Comparison of ENCODE assay signal across 13 cellular contexts in the genomic region with DNA sequence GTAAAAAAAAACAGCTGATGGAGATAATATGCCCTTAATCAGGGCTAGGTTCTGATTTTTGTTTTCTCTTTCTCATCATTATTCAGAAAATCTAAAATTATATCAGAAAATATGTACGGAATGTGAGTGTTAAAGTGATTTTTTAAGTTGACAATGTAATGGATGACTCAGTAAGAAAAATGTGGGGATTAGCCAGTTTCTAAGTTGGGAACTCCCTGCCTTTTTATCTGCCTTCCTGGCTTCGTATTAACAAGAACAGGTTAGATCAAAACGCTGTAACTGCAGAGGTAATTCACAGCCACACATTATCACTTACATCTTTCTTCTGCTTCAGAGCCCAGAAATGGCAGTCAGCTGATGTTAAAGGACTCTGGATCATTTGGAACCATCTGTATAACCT.
A peak's percentile ranks its signal among the peaks of the same experiment; 100 is the strongest.
DNase-seq lines count a peak whose midpoint lies in the region; ATAC-seq, FAIRE-seq and TF ChIP-seq lines count a peak whose summit lies in the region.
"Had no signal": no experiment of that assay in that cellular context is flagged by ENCODE, and none has a peak within 500 bp of the region (broad histone marks: within the 10 kb centered on the region; RNA-seq: fewer than 3 reads in every experiment).

No MANE protein-coding gene starts in this region.

- no peak for ATAC-seq in stimulated activated effector memory CD8-positive, alpha-beta T cell treated with anti-CD3 and anti-CD28 coated beads, Interleukin-12 subunit alpha, Interleukin-12 subunit beta, amount 100 ng/mL, for 72 hours
- ATAC-seq: heart left ventricle; left lung; natural killer cell treated with Interleukin-12 subunit alpha and Interleukin-12 subunit beta and Interleukin-15 and Interleukin-18, amount 100 ng/mL, for 72 hours; stimulated activated naive CD8-positive, alpha-beta T cell treated with anti-CD3 and anti-CD28 coated beads, Interleukin-15, amount 100 ng/mL, for 72 hours had no signal

- H3K4me2 ChIP-seq in astrocyte (ENCODE audit: low read length): peak overlapping the region; percentile 76

- peak; percentile 65 for DNase-seq in HS-27A (ENCODE audit: low read depth)
- peak; percentile 60 for DNase-seq in astrocyte (ENCODE audit: low read depth)
- DNase-seq in glomerular visceral epithelial cell (ENCODE audit: extremely low spot score): peak; percentile 21
- peak; percentile 8 for DNase-seq in stromal cell of bone marrow (ENCODE audit: low read depth)
- no peak for DNase-seq in stimulated activated effector memory CD8-positive, alpha-beta T cell treated with anti-CD3 and anti-CD28 coated beads, Interleukin-12 subunit alpha, Interleukin-12 subunit beta, amount 100 ng/mL, for 72 hours (ENCODE audit: low spot score in 2 of 2)
- DNase-seq in COLO829 (ENCODE audit: low spot score): no peak
- no peak for DNase-seq in NCI-H146 (lab: John Stamatoyannopoulos, UW)
- DNase-seq: activated CD4-positive, alpha-beta memory T cell treated with anti-CD3 and anti-CD28 coated beads, Interleukin-2, amount 10 ng/mL, durations not matched to agents 7 days and 5 days; effector memory CD4-positive, alpha-beta T cell; heart left ventricle; left lung; stimulated activated naive CD8-positive, alpha-beta T cell treated with anti-CD3 and anti-CD28 coated beads, Interleukin-15, amount 100 ng/mL, for 72 hours had no signal

- H3K9me3 ChIP-seq in astrocyte (ENCODE audit: insufficient read depth, low read depth, low read length): no peaks in the 10 kb centered on the region
- H3K9me3 ChIP-seq: left lung had no signal

- H3K4me1 Mint-ChIP-seq in astrocyte (ENCODE audit: low read depth, unreplicated experiment): peaks cover 10% of the 10 kb centered on the region
- no peaks in the 10 kb centered on the region for H3K4me1 Mint-ChIP-seq in stimulated activated effector memory CD8-positive, alpha-beta T cell treated with anti-CD3 and anti-CD28 coated beads, Interleukin-12 subunit alpha, Interleukin-12 subunit beta, amount 100 ng/mL, for 72 hours
- H3K4me1 Mint-ChIP-seq: activated CD4-positive, alpha-beta memory T cell treated with anti-CD3 and anti-CD28 coated beads, Interleukin-2, amount 10 ng/mL, durations not matched to agents 7 days and 5 days; stimulated activated naive CD8-positive, alpha-beta T cell treated with anti-CD3 and anti-CD28 coated beads, Interleukin-15, amount 100 ng/mL, for 72 hours had no signal

- H3K27ac Mint-ChIP-seq in astrocyte (ENCODE audit: unreplicated experiment): peak overlapping the region; percentile 15
- H3K27ac Mint-ChIP-seq in stimulated activated effector memory CD8-positive, alpha-beta T cell treated with anti-CD3 and anti-CD28 coated beads, Interleukin-12 subunit alpha, Interleukin-12 subunit beta, amount 100 ng/mL, for 72 hours: no peak overlapping the region
- H3K27ac Mint-ChIP-seq: activated CD4-positive, alpha-beta memory T cell treated with anti-CD3 and anti-CD28 coated beads, Interleukin-2, amount 10 ng/mL, durations not matched to agents 7 days and 5 days; natural killer cell treated with Interleukin-12 subunit alpha and Interleukin-12 subunit beta and Interleukin-15 and Interleukin-18, amount 100 ng/mL, for 72 hours; stimulated activated naive CD8-positive, alpha-beta T cell treated with anti-CD3 and anti-CD28 coated beads, Interleukin-15, amount 100 ng/mL, for 72 hours had no signal

- no peak overlapping the region for H3K4me3 Mint-ChIP-seq in astrocyte (ENCODE audit: unreplicated experiment)
- no peak overlapping the region for H3K4me3 Mint-ChIP-seq in stimulated activated effector memory CD8-positive, alpha-beta T cell treated with anti-CD3 and anti-CD28 coated beads, Interleukin-12 subunit alpha, Interleukin-12 subunit beta, amount 100 ng/mL, for 72 hours
- H3K4me3 Mint-ChIP-seq: activated CD4-positive, alpha-beta memory T cell treated with anti-CD3 and anti-CD28 coated beads, Interleukin-2, amount 10 ng/mL, durations not matched to agents 7 days and 5 days; natural killer cell treated with Interleukin-12 subunit alpha and Interleukin-12 subunit beta and Interleukin-15 and Interleukin-18, amount 100 ng/mL, for 72 hours; stimulated activated naive CD8-positive, alpha-beta T cell treated with anti-CD3 and anti-CD28 coated beads, Interleukin-15, amount 100 ng/mL, for 72 hours had no signal

- peak; percentile 73 for FAIRE-seq in astrocyte (lab: Jason Lieb, UNC)

- peaks cover 7% of the 10 kb centered on the region for H3K4me1 ChIP-seq in astrocyte (ENCODE audit: insufficient read depth, low read length)
- H3K4me1 ChIP-seq: heart left ventricle, left lung had no signal

- no peaks in the 10 kb centered on the region for H3K27me3 ChIP-seq in astrocyte (ENCODE audit: insufficient read depth, low read length)
- H3K27me3 ChIP-seq: heart left ventricle, left lung had no signal

- H3K9me3 Mint-ChIP-seq in astrocyte (ENCODE audit: unreplicated experiment): no peaks in the 10 kb centered on the region
- H3K9me3 Mint-ChIP-seq in stimulated activated effector memory CD8-positive, alpha-beta T cell treated with anti-CD3 and anti-CD28 coated beads, Interleukin-12 subunit alpha, Interleukin-12 subunit beta, amount 100 ng/mL, for 72 hours: no peaks in the 10 kb centered on the region
- H3K9me3 Mint-ChIP-seq: activated CD4-positive, alpha-beta memory T cell treated with anti-CD3 and anti-CD28 coated beads, Interleukin-2, amount 10 ng/mL, durations not matched to agents 7 days and 5 days; stimulated activated naive CD8-positive, alpha-beta T cell treated with anti-CD3 and anti-CD28 coated beads, Interleukin-15, amount 100 ng/mL, for 72 hours had no signal

- no peaks in the 10 kb centered on the region for H3K36me3 Mint-ChIP-seq in astrocyte (ENCODE audit: low read depth, unreplicated experiment)
- H3K36me3 Mint-ChIP-seq in stimulated activated effector memory CD8-positive, alpha-beta T cell treated with anti-CD3 and anti-CD28 coated beads, Interleukin-12 subunit alpha, Interleukin-12 subunit beta, amount 100 ng/mL, for 72 hours: no peaks in the 10 kb centered on the region
- H3K36me3 Mint-ChIP-seq: natural killer cell treated with Interleukin-12 subunit alpha and Interleukin-12 subunit beta and Interleukin-15 and Interleukin-18, amount 100 ng/mL, for 72 hours had no signal

- TF ChIP-seq CTCF in astrocyte (IDR thresholded peaks at IDR 0.05; ENCODE audit: insufficient read depth, low read depth, low read length): no peak

- no peaks in the 10 kb centered on the region for H3K79me2 ChIP-seq in astrocyte (ENCODE audit: insufficient read depth, low read length)

- peak overlapping the region; percentile 63 for H2AFZ ChIP-seq in astrocyte (ENCODE audit: low read depth, low read length)

- H3K27ac ChIP-seq in astrocyte (ENCODE audit: low read depth, low read length): peak overlapping the region; percentile 25
- H3K27ac ChIP-seq: heart left ventricle, left lung had no signal

- H3K36me3 ChIP-seq in astrocyte (ENCODE audit: insufficient read depth, low read length): no peaks in the 10 kb centered on the region
- H3K36me3 ChIP-seq: heart left ventricle, left lung had no signal

- H3K27me3 Mint-ChIP-seq in astrocyte (ENCODE audit: low read depth, unreplicated experiment): no peaks in the 10 kb centered on the region
- H3K27me3 Mint-ChIP-seq: stimulated activated naive CD8-positive, alpha-beta T cell treated with anti-CD3 and anti-CD28 coated beads, Interleukin-15, amount 100 ng/mL, for 72 hours had no signal

- no peak overlapping the region for H3K4me3 ChIP-seq in astrocyte (ENCODE audit: insufficient read depth, low read depth, low read length)
- H3K4me3 ChIP-seq: heart left ventricle, left lung had no signal

- H3K9ac ChIP-seq in astrocyte (ENCODE audit: low read length): peak overlapping the region; percentile 33

- H4K20me1 ChIP-seq in astrocyte (ENCODE audit: insufficient read depth, low read length): no peaks in the 10 kb centered on the region

Comparison
In these comparisons a context has a peak if more than half of its experiments do, and no peak if none do; other contexts are left out.
1. DNase-seq: peak in HS-27A (single experiment), astrocyte (single experiment), glomerular visceral epithelial cell (single experiment) and stromal cell of bone marrow (single experiment); none in stimulated activated effector memory CD8-positive, alpha-beta T cell treated with anti-CD3 and anti-CD28 coated beads, Interleukin-12 subunit alpha, Interleukin-12 subunit beta, amount 100 ng/mL, for 72 hours (0 of 2), COLO829 (single experiment) and NCI-H146 (single experiment).